10 cellular contexts compared by ENCODE assay signal in genomic region chr2:10083692-10084566, GRCh38. TPM values are rescaled to one million over a fixed set of nuclear protein-coding genes. Genes with fewer than 3 reads are reported as not detected.
A peak's percentile ranks its signal among the peaks of the same experiment; 100 is the strongest.
DNase-seq lines count a peak whose midpoint lies in the region; ATAC-seq lines count a peak whose summit lies in the region.
"Had no signal": no experiment of that assay in that cellular context is flagged by ENCODE, and none has a peak within 500 bp of the region (broad histone marks: within the 10 kb centered on the region; RNA-seq: fewer than 3 reads in every experiment).

No MANE protein-coding gene starts in this region.

- no peaks in the 10 kb centered on the region for H3K9me2 ChIP-seq in Karpas-422 (replicated peaks; ENCODE audit: insufficient read depth, low read length)

- H3K27ac ChIP-seq in Karpas-422 (ENCODE audit: low read length): peak overlapping the region; percentile 30

- H2AFZ ChIP-seq in Karpas-422 (ENCODE audit: low read length): no peak overlapping the region

- no peaks in the 10 kb centered on the region; the same call in 1 of the 2 replicates for H3K27me3 ChIP-seq in Karpas-422 (ENCODE audit: low read length)

- H3K9me3 Mint-ChIP-seq in naive thymus-derived CD8-positive, alpha-beta T cell: no peaks in the 10 kb centered on the region
- H3K9me3 Mint-ChIP-seq: activated naive CD8-positive, alpha-beta T cell treated with anti-CD3 and anti-CD28 coated beads, Interleukin-2, amount 10 ng/mL, durations not matched to agents 7 days and 5 days; nephron progenitor cell had no signal

- H3K36me3 ChIP-seq in Karpas-422 (ENCODE audit: insufficient read depth, low read length): no peaks in the 10 kb centered on the region

- peak; percentile 78 for DNase-seq in Karpas-422
- DNase-seq in kidney tubule cell (ENCODE audit: low spot score): peak; percentile 46
- DNase-seq in retina: no peak
- DNase-seq in naive thymus-derived CD8-positive, alpha-beta T cell: no peak
- DNase-seq: activated naive CD8-positive, alpha-beta T cell treated with anti-CD3 and anti-CD28 coated beads, Interleukin-2, amount 10 ng/mL, durations not matched to agents 7 days and 5 days; nephron progenitor cell had no signal

- H3K4me3 ChIP-seq in Karpas-422 (ENCODE audit: low read length): peak overlapping the region; percentile 56

- H3K36me3 Mint-ChIP-seq in naive thymus-derived CD8-positive, alpha-beta T cell: peaks cover 0 to 5% (median 4%) of the 10 kb centered on the region in 3 donors
- H3K36me3 Mint-ChIP-seq: activated naive CD8-positive, alpha-beta T cell treated with anti-CD3 and anti-CD28 coated beads, Interleukin-2, amount 10 ng/mL, durations not matched to agents 7 days and 5 days had no signal

- peak overlapping the region in 1 of 10 donors; percentile 67 for H3K27ac Mint-ChIP-seq in naive thymus-derived CD8-positive, alpha-beta T cell
- H3K27ac Mint-ChIP-seq: activated naive CD8-positive, alpha-beta T cell treated with anti-CD3 and anti-CD28 coated beads, Interleukin-2, amount 10 ng/mL, durations not matched to agents 7 days and 5 days; nephron progenitor cell had no signal

- peaks cover 35 to 78% (median 48%) of the 10 kb centered on the region in 5 donors for H3K27me3 Mint-ChIP-seq in naive thymus-derived CD8-positive, alpha-beta T cell

- no peaks in the 10 kb centered on the region for H4K20me1 ChIP-seq in Karpas-422 (ENCODE audit: insufficient read depth, low read depth, low read length)

- peaks cover 54% of the 10 kb centered on the region for H3K4me1 ChIP-seq in Karpas-422 (ENCODE audit: low read length)

- POLR2A ChIA-PET in naive thymus-derived CD8-positive, alpha-beta T cell (lab: Charles Lee): no interaction called here

- H3K4me3 Mint-ChIP-seq in naive thymus-derived CD8-positive, alpha-beta T cell: no peak overlapping the region
- H3K4me3 Mint-ChIP-seq: activated naive CD8-positive, alpha-beta T cell treated with anti-CD3 and anti-CD28 coated beads, Interleukin-2, amount 10 ng/mL, durations not matched to agents 7 days and 5 days; nephron progenitor cell had no signal

- no peaks in the 10 kb centered on the region for H3K9me3 ChIP-seq in Karpas-422 (ENCODE audit: low read length)

- peaks cover 5 to 16% (median 13%) of the 10 kb centered on the region in 4 donors for H3K4me1 Mint-ChIP-seq in naive thymus-derived CD8-positive, alpha-beta T cell

- ATAC-seq in GM18870 (IDR thresholded peaks at IDR 0.05; ENCODE audit: unreplicated experiment) (peak; percentile 40), GM21619 (IDR thresholded peaks at IDR 0.05; ENCODE audit: unreplicated experiment) (peak; percentile 45), HG03045 (IDR thresholded peaks at IDR 0.05; ENCODE audit: unreplicated experiment) (no peak)
- ATAC-seq in naive thymus-derived CD8-positive, alpha-beta T cell: no peak
- ATAC-seq: activated CD4-positive, CD25-positive, alpha-beta regulatory T cell treated with anti-CD3 and anti-CD28 coated beads, Interleukin-2, amount 50 U/mL, for 24 hours had no signal

- H3K9ac ChIP-seq in Karpas-422 (ENCODE audit: low read length): peak overlapping the region; percentile 31

- no peaks in the 10 kb centered on the region for H3K79me2 ChIP-seq in Karpas-422 (ENCODE audit: low read length)

- peak overlapping the region; percentile 76 for H3K4me2 ChIP-seq in Karpas-422 (ENCODE audit: low read depth, low read length, poor library complexity, severe bottlenecking)

RNA-seq across cellular contexts. Expression of gene CYS1, which starts 3.7 kb away (rescaled TPM):
- total RNA-seq in Karpas-422 (2014; rRNA removed; shearing (Covaris generic); ENCODE audit: low replicate concordance): 0.54 TPM in 1 of 2 replicates, not detected in the other
- not detected for total RNA-seq in naive thymus-derived CD8-positive, alpha-beta T cell
- polyA plus RNA-seq in naive thymus-derived CD8-positive, alpha-beta T cell: not detected

RNA-seq across cellular contexts. Expression of gene RRM2, which starts 38.6 kb away (rescaled TPM):
- total RNA-seq in Karpas-422 (2014; rRNA removed; shearing (Covaris generic); ENCODE audit: low replicate concordance): 22.6 and 24.8 TPM in 2 replicates
- 1 to 10 TPM in 1 of 2 experiments, under 1 TPM in 1; 0.66 to 1.4 TPM for total RNA-seq in naive thymus-derived CD8-positive, alpha-beta T cell
- under 1 TPM in 1 of 3 donors, not detected in 2; 0.58 TPM for polyA plus RNA-seq in naive thymus-derived CD8-positive, alpha-beta T cell

RNA-seq across cellular contexts. Expression of gene KLF11, which starts 40.6 kb away (rescaled TPM):
- not detected in 2 replicates for total RNA-seq in Karpas-422 (2014; rRNA removed; shearing (Covaris generic); ENCODE audit: low replicate concordance)
- total RNA-seq in naive thymus-derived CD8-positive, alpha-beta T cell: 10 to 100 TPM in 1 of 2 experiments, 1 to 10 TPM in 1; 6.5 to 10.8 TPM
- polyA plus RNA-seq in naive thymus-derived CD8-positive, alpha-beta T cell: 1 to 10 TPM; 1.3 to 4.3 (median 2.1) TPM

Comparison
In these comparisons a context has a peak if more than half of its experiments do, and no peak if none do; other contexts are left out.
1. ATAC-seq: peak in GM18870 (single experiment) and GM21619 (single experiment); none in naive thymus-derived CD8-positive, alpha-beta T cell (0 of 2) and HG03045 (single experiment).
2. DNase-seq: peak in Karpas-422 (single experiment) and kidney tubule cell (single experiment); none in retina (single experiment) and naive thymus-derived CD8-positive, alpha-beta T cell (0 of 10).